In the genomic region with DNA sequence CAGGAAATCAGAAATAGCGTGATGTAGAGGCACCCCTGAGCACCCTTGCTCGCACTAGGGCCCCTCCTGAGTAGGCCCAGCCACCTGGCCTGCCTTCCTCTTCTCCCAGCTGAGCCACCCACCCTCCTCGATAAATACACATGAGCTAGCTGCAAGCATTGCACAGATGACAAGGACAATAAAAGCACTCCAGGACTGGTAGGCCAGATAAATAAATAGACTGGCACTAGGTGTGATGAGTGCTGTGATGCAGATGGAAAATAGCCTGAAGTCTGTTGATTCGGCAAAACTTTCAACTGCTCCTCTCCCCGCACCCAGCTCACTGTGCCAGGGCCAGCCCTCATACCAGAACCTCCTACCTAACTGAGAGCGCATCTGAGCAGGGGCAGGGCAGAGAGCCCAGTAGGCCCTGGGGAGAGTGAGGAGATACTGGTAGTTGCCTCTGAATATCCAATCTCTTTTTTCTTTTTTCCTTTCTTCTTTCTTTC, we compare ENCODE assay signal across 11 cellular contexts. TPM values are rescaled to one million over a fixed set of nuclear protein-coding genes. Genes with fewer than 3 reads are reported as not detected.
DNase-seq lines count a peak whose midpoint lies in the region; ATAC-seq and TF ChIP-seq lines count a peak whose summit lies in the region.
"Had no signal": no experiment of that assay in that cellular context is flagged by ENCODE, and none has a peak within 500 bp of the region (broad histone marks: within the 10 kb centered on the region; RNA-seq: fewer than 3 reads in every experiment).

No MANE protein-coding gene starts in this region.

- no peak for TF ChIP-seq EP300 in gastroesophageal sphincter (IDR thresholded peaks at IDR 0.05)

- H3K27ac ChIP-seq in 22Rv1 (peak overlapping the region; percentile 75), Peyer's patch (peak overlapping the region in 3 of 4 donors; percentile 30 to 78 (median 50)), gastroesophageal sphincter (peak overlapping the region in 1 of 4 donors; percentile 2)
- H3K27ac ChIP-seq: neutrophil had no signal

- no peaks in the 10 kb centered on the region for H3K9me3 ChIP-seq in Peyer's patch
- no peaks in the 10 kb centered on the region for H3K9me3 ChIP-seq in gastroesophageal sphincter
- H3K9me3 ChIP-seq: HAP-1, neutrophil had no signal

- ATAC-seq in left lobe of liver (peak; percentile 81), esophagus mucosa (no peak), GM21576 (IDR thresholded peaks at IDR 0.05; ENCODE audit: unreplicated experiment) (no peak), gastroesophageal sphincter (no peak)

- H3K27me3 ChIP-seq in Peyer's patch (no peaks in the 10 kb centered on the region), gastroesophageal sphincter (no peaks in the 10 kb centered on the region)

- 86 to 87% methylated on average over 3 to 4 of the region's 6 CpGs for WGBS in gastroesophageal sphincter (ENCODE audit: low coverage in 1 of 2), 2 donors

- TF ChIP-seq POLR2A in Peyer's patch (IDR thresholded peaks at IDR 0.05) (no peak), gastroesophageal sphincter (IDR thresholded peaks at IDR 0.05) (no peak)

- TF ChIP-seq CTCF in 22Rv1 (IDR thresholded peaks at IDR 0.05) (no peak), GM20000 (IDR thresholded peaks at IDR 0.05; ENCODE audit: extremely low read depth, missing control alignments) (no peak), Peyer's patch (IDR thresholded peaks at IDR 0.05) (no peak), gastroesophageal sphincter (IDR thresholded peaks at IDR 0.05) (no peak)

- H3K4me3 ChIP-seq in Peyer's patch (no peak overlapping the region), gastroesophageal sphincter (no peak overlapping the region)
- H3K4me3 ChIP-seq: HAP-1 had no signal

- H3K36me3 ChIP-seq in Peyer's patch (no peaks in the 10 kb centered on the region), gastroesophageal sphincter (peaks cover 0 to 1% of the 10 kb centered on the region in 2 donors)
- H3K36me3 ChIP-seq: HAP-1, neutrophil had no signal

- DNase-seq in GM20000 (ENCODE audit: low spot score) (peak; percentile 39), Peyer's patch (peak in 1 of 3 donors; percentile 58), left lobe of liver (ENCODE audit: low spot score) (peak; percentile 90), mucosa of gallbladder (ENCODE audit: low spot score) (no peak)
- DNase-seq: NK-92 treated with Interleukin-12 subunit alpha and Interleukin-12 subunit beta, amount 100 ng/mL, for 24 hours had no signal

- H3K4me1 ChIP-seq in Peyer's patch (peaks cover 0 to 20% (median 2%) of the 10 kb centered on the region in 4 donors), gastroesophageal sphincter (peaks cover 0 to 11% (median 0%) of the 10 kb centered on the region in 3 donors)

RNA-seq across cellular contexts. Expression of gene GPI, which starts 54.5 kb away (rescaled TPM):
- total RNA-seq in Peyer's patch, result 100 to 1,000 TPM; 191 to 292 (median 234) TPM
- total RNA-seq in left lobe of liver, result 194 TPM
- 406 TPM for total RNA-seq in mucosa of gallbladder
- total RNA-seq in esophagus mucosa, result 230 TPM
- total RNA-seq in gastroesophageal sphincter, result 100 to 1,000 TPM in 3 of 4 donors, 10 to 100 TPM in 1; 86.6 to 324 (median 222) TPM

RNA-seq across cellular contexts. Expression of gene GARRE1, which starts 56.2 kb away (rescaled TPM):
- total RNA-seq in Peyer's patch (10 to 100 TPM; 11.9 to 31.2 (median 19.5) TPM), left lobe of liver (9.2 TPM), mucosa of gallbladder (27.7 TPM), esophagus mucosa (10.2 TPM), gastroesophageal sphincter (10 to 100 TPM; 14.3 to 30.3 (median 21.9) TPM)
